In genomic region chr6:27672113-27672799, GRCh38 we compare ENCODE assay signal across 1 cellular context.
A peak's percentile ranks its signal among the peaks of the same experiment; 100 is the strongest.
TF ChIP-seq lines count a peak whose summit lies in the region.

No MANE protein-coding gene starts in this region.

TF ChIP-seq in K562, 482 proteins besides CTCF, POLR2A, EP300 and RAD21 (continued from another document and continues in another):
- TF ChIP-seq DACH1 (IDR thresholded peaks at IDR 0.05; ENCODE audit: partially characterized antibody) (peak; percentile 70), ARNT (IDR thresholded peaks at IDR 0.05) (peak; percentile 65 to 77; a peak in 3 of 4 replicates), LCOR (CRISPR knock-in tag; IDR thresholded peaks at IDR 0.05) (peak; percentile 69; the same call in 1 of the 2 replicates), BCLAF1 (IDR thresholded peaks at IDR 0.05; ENCODE audit: borderline replicate concordance in 1 of 2, control insufficient read depth in 1 of 2, low read depth in 2 of 2, low read length in 1 of 2) (0 out of 4 replicates have a peak, but pooled peaks of 1 of the 2 experiments have one; percentile 78), MGA (IDR thresholded peaks at IDR 0.05) (peak; percentile 14; the same call in 1 of the 2 replicates), HDAC1 (IDR thresholded peaks at IDR 0.05) (peak; percentile 62 to 78; a peak in 3 of 4 replicates), CEBPB (tag; IDR thresholded peaks at IDR 0.05) (peak; percentile 66), STAG1 (CRISPR knock-in tag; IDR thresholded peaks at IDR 0.05; ENCODE audit: borderline replicate concordance) (no peak), MED1 (CRISPR knock-in tag; IDR thresholded peaks at IDR 0.05; ENCODE audit: borderline replicate concordance) (no peak), ZSCAN29 (IDR thresholded peaks at IDR 0.05) (peak; percentile 98), TBL1XR1 (IDR thresholded peaks at IDR 0.05; ENCODE audit: low read length in 2 of 2) (peak; percentile 52 to 77; a peak in 2 of 4 replicates), MEIS2 (IDR thresholded peaks at IDR 0.05; ENCODE audit: partially characterized antibody) (peak; percentile 52), HBP1 (CRISPR knock-in tag; IDR thresholded peaks at IDR 0.05) (peak; percentile 78), ZNF431 (CRISPR knock-in tag; IDR thresholded peaks at IDR 0.05) (peak; percentile 68; the same call in 1 of the 2 replicates), ETV1 (tag; conservative IDR thresholded peaks at IDR 0.05; ENCODE audit: low read depth) (peak; percentile 53), TARDBP (IDR thresholded peaks at IDR 0.05) (peak; percentile 92; the same call in 1 of the 2 replicates), MYC (IDR thresholded peaks at IDR 0.05; ENCODE audit: low read depth, low read length) (peak; percentile 59), MYC (CRISPR knock-in tag; IDR thresholded peaks at IDR 0.05; ENCODE audit: borderline replicate concordance, low read depth) (no peak), GATAD2A (IDR thresholded peaks at IDR 0.05) (peak; percentile 91), PML (IDR thresholded peaks at IDR 0.05; ENCODE audit: low read length) (0 out of 2 replicates have a peak, but pooled peaks have one; percentile 19), ZNF583 (CRISPR knock-in tag; IDR thresholded peaks at IDR 0.05) (no peak), HNRNPUL1 (IDR thresholded peaks at IDR 0.05; ENCODE audit: low read length) (no peak), ZNF695 (CRISPR knock-in tag; IDR thresholded peaks at IDR 0.05) (no peak), BRF2 (IDR thresholded peaks at IDR 0.05; ENCODE audit: borderline replicate concordance, insufficient read depth, insufficient read length) (no peak), ZNF740 (CRISPR knock-in tag; IDR thresholded peaks at IDR 0.05) (peak; percentile 47; the same call in 1 of the 2 replicates), ZNF740 (tag; IDR thresholded peaks at IDR 0.05) (no peak), RBM34 (IDR thresholded peaks at IDR 0.05; ENCODE audit: borderline replicate concordance, insufficient read depth, low read length) (no peak), JUNB (CRISPR knock-in tag; conservative IDR thresholded peaks at IDR 0.05) (no peak), THAP7 (CRISPR knock-in tag; IDR thresholded peaks at IDR 0.05) (0 out of 2 replicates have a peak, but pooled peaks have one; percentile 73), MAFF (IDR thresholded peaks at IDR 0.05; ENCODE audit: low read length) (0 out of 2 replicates have a peak, but pooled peaks have one; percentile 8), ZKSCAN8 (CRISPR knock-in tag; IDR thresholded peaks at IDR 0.05) (peak; percentile 28; the same call in 1 of the 2 replicates), KDM5B (IDR thresholded peaks at IDR 0.05; ENCODE audit: insufficient replicate concordance, low read depth, low read length) (peak; percentile 50), TAL1 (IDR thresholded peaks at IDR 0.05) (peak; percentile 31; the same call in 1 of the 2 replicates), SLC30A9 (CRISPR knock-in tag; IDR thresholded peaks at IDR 0.05) (no peak), CHAMP1 (IDR thresholded peaks at IDR 0.05) (peak; percentile 76; the same call in 1 of the 2 replicates), TRIM28 (IDR thresholded peaks at IDR 0.05) (peak; percentile 53), TCF7L2 (IDR thresholded peaks at IDR 0.05; ENCODE audit: low read depth, low read length) (no peak), TRIM24 (IDR thresholded peaks at IDR 0.05) (peak in 1 of 2 experiments; percentile 59; a peak in 2 of 4 replicates), RFX5 (IDR thresholded peaks at IDR 0.05; ENCODE audit: low read depth, low read length) (peak; percentile 66; the same call in 1 of the 2 replicates), HDAC3 (IDR thresholded peaks at IDR 0.05; ENCODE audit: borderline replicate concordance, partially characterized antibody) (peak; percentile 66)
